In genomic region chr16:57277586-57277985, GRCh38 we compare ENCODE assay signal across 8 cellular contexts. TPM values are rescaled to one million over a fixed set of nuclear protein-coding genes. Genes with fewer than 3 reads are reported as not detected.
DNase-seq lines count a peak whose midpoint lies in the region; ATAC-seq and TF ChIP-seq lines count a peak whose summit lies in the region.

No MANE protein-coding gene starts in this region.

- H3K36me3 Mint-ChIP-seq in T-helper 1 cell treated with Interleukin-12 subunit alpha and Interleukin-12 subunit beta and Interleukin-4 antibody, amounts not matched to agents 30 μg/mL and 1 μg/mL, for 36 hours (ENCODE audit: low read depth): no peaks in the 10 kb centered on the region

- H3K27ac Mint-ChIP-seq in T-helper 1 cell treated with Interleukin-12 subunit alpha and Interleukin-12 subunit beta and Interleukin-4 antibody, amounts not matched to agents 30 μg/mL and 1 μg/mL, for 36 hours: peak overlapping the region; percentile 63

- DNase-seq in NOMO-1 treated with DMSO at 0.1 percent for 48 hours (lab: John Stamatoyannopoulos, UW; ENCODE audit: unreplicated experiment) (peak; percentile 10), NOMO-1 treated with dmso at 0.1 percent for 144 hours (lab: John Stamatoyannopoulos, UW; ENCODE audit: unreplicated experiment) (no peak), choroid plexus epithelial cell (ENCODE audit: low read depth) (peak; percentile 77), G401 (ENCODE audit: low spot score) (no peak), NCI-H345 (lab: John Stamatoyannopoulos, UW) (no peak)
- DNase-seq in stimulated activated CD4-positive, alpha-beta T cell treated with anti-CD3 and anti-CD28 coated beads, Interleukin-4, amount 100 ng/mL, for 24 hours: peak; percentile 56

- ATAC-seq in HG03196 (IDR thresholded peaks at IDR 0.05; ENCODE audit: unreplicated experiment): no peak

- H3K4me3 ChIP-seq in choroid plexus epithelial cell (ENCODE audit: low read depth, low read length): no peak overlapping the region

- in situ Hi-C loops in G401 (cut with HindIII; ENCODE audit: low sequenced_read_pairs): no loop called here

- peaks cover 22% of the 10 kb centered on the region for H3K27me3 Mint-ChIP-seq in T-helper 1 cell treated with Interleukin-12 subunit alpha and Interleukin-12 subunit beta and Interleukin-4 antibody, amounts not matched to agents 30 μg/mL and 1 μg/mL, for 36 hours (ENCODE audit: low read depth)

- H3K4me3 Mint-ChIP-seq in T-helper 1 cell treated with Interleukin-12 subunit alpha and Interleukin-12 subunit beta and Interleukin-4 antibody, amounts not matched to agents 30 μg/mL and 1 μg/mL, for 36 hours: no peak overlapping the region

- no peaks in the 10 kb centered on the region for H3K9me3 Mint-ChIP-seq in T-helper 1 cell treated with Interleukin-12 subunit alpha and Interleukin-12 subunit beta and Interleukin-4 antibody, amounts not matched to agents 30 μg/mL and 1 μg/mL, for 36 hours

- no peak for TF ChIP-seq CTCF in choroid plexus epithelial cell (conservative IDR thresholded peaks at IDR 0.05; ENCODE audit: low read depth, low read length)

- peaks cover 32% of the 10 kb centered on the region for H3K4me1 Mint-ChIP-seq in T-helper 1 cell treated with Interleukin-12 subunit alpha and Interleukin-12 subunit beta and Interleukin-4 antibody, amounts not matched to agents 30 μg/mL and 1 μg/mL, for 36 hours (ENCODE audit: low read depth)

RNA-seq across cellular contexts. Expression of gene PLLP, which starts 6.9 kb away (rescaled TPM):
- 1.5 and 2.7 TPM in 2 replicates for total RNA-seq in G401 (2014; rRNA removed; shearing (Covaris generic))

RNA-seq across cellular contexts. Expression of gene ARL2BP, which starts 32.5 kb away (rescaled TPM):
- total RNA-seq in G401 (2014; rRNA removed; shearing (Covaris generic)): 79.4 and 98.0 TPM in 2 replicates

Comparison
In these comparisons a context has a peak if more than half of its experiments do, and no peak if none do; other contexts are left out.
1. DNase-seq: peak in NOMO-1 treated with DMSO at 0.1 percent for 48 hours (single experiment), choroid plexus epithelial cell (single experiment) and stimulated activated CD4-positive, alpha-beta T cell treated with anti-CD3 and anti-CD28 coated beads, Interleukin-4, amount 100 ng/mL, for 24 hours (single experiment); none in NOMO-1 treated with dmso at 0.1 percent for 144 hours (single experiment), G401 (single experiment) and NCI-H345 (single experiment).